ENCODE assay signal across 11 cellular contexts in the genomic region with DNA sequence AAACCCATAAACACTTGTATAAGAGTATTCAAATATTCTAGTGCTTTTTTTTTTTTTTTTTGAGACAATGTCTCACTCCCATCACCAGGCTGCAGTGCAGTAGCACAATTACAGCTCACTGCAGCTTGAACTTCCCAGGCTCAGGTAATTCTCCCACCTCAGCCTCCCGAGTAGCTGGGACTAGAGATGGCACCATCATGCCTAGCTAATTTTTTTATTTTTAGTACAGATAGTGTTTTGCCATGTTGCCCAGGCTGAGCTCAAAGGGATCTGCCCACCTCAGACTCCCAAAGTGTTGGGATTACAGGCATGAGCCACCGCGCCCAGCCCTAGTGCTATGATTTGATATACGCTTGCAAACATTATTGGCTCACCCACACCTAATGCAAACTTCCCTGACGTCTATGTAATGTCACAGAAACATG. TPM values are rescaled to one million over a fixed set of nuclear protein-coding genes. Genes with fewer than 3 reads are reported as not detected.
DNase-seq lines count a peak whose midpoint lies in the region; ATAC-seq, FAIRE-seq and TF ChIP-seq lines count a peak whose summit lies in the region.
"Had no signal": no experiment of that assay in that cellular context is flagged by ENCODE, and none has a peak within 500 bp of the region (broad histone marks: within the 10 kb centered on the region; RNA-seq: fewer than 3 reads in every experiment).

No MANE protein-coding gene starts in this region.

- intact Hi-C loops in activated CD4-positive, alpha-beta T cell treated with anti-CD3 and anti-CD28 coated beads, Interleukin-2, amount 10 ng/mL, durations not matched to agents 24 days and 14 days (cut with micrococcal nuclease) = loop anchor here (1.0 to 5.0 kb wide), 2 partner anchors 44 to 218 kb away; no protein-coding TSS in a partner anchor

- H3K4me1 ChIP-seq in foreskin keratinocyte (no peaks in the 10 kb centered on the region), small intestine (ENCODE audit: control insufficient read depth in 2 of 2, insufficient read depth in 1 of 2, low read depth in 1 of 2, low read length in 1 of 2) (peaks cover 0 to 3% of the 10 kb centered on the region in 2 donors)

- H3K36me3 Mint-ChIP-seq in activated CD4-positive, alpha-beta T cell treated with anti-CD3 and anti-CD28 coated beads, Interleukin-2, amount 10 ng/mL, durations not matched to agents 24 days and 14 days (ENCODE audit: low read depth) = peaks cover 37% of the 10 kb centered on the region
- peaks cover 0 to 15% (median 0%) of the 10 kb centered on the region in 3 donors for H3K36me3 Mint-ChIP-seq in immature natural killer cell

- H3K27ac ChIP-seq in VCaP = peak overlapping the region; percentile 34; the same call in 1 of the 2 replicates
- no peak overlapping the region for H3K27ac ChIP-seq in foreskin keratinocyte
- no peak overlapping the region for H3K27ac ChIP-seq in small intestine (ENCODE audit: low read depth in 1 of 2, low read length in 1 of 2)
- H3K27ac ChIP-seq: esophagus squamous epithelium had no signal

- H3K4me1 Mint-ChIP-seq in activated CD4-positive, alpha-beta T cell treated with anti-CD3 and anti-CD28 coated beads, Interleukin-2, amount 10 ng/mL, durations not matched to agents 24 days and 14 days = peaks cover 61% of the 10 kb centered on the region
- H3K4me1 Mint-ChIP-seq in immature natural killer cell = no peaks in the 10 kb centered on the region

- no peaks in the 10 kb centered on the region for H3K9me3 ChIP-seq in small intestine (ENCODE audit: control insufficient read depth, low read depth)
- H3K9me3 ChIP-seq: esophagus squamous epithelium had no signal

- H3K4me3 Mint-ChIP-seq in activated CD4-positive, alpha-beta T cell treated with anti-CD3 and anti-CD28 coated beads, Interleukin-2, amount 10 ng/mL, durations not matched to agents 24 days and 14 days = peak overlapping the region; percentile 43
- H3K4me3 Mint-ChIP-seq in immature natural killer cell = no peak overlapping the region
- H3K4me3 Mint-ChIP-seq: B cell; stimulated activated effector memory CD8-positive, alpha-beta T cell treated with anti-CD3 and anti-CD28 coated beads, Interleukin-12 subunit alpha, Interleukin-12 subunit beta, amount 100 ng/mL, for 72 hours had no signal

- peak; percentile 58 for ATAC-seq in foreskin keratinocyte
- ATAC-seq: stimulated activated effector memory CD8-positive, alpha-beta T cell treated with anti-CD3 and anti-CD28 coated beads, Interleukin-12 subunit alpha, Interleukin-12 subunit beta, amount 100 ng/mL, for 72 hours had no signal

- peaks cover 0 to 3% of the 10 kb centered on the region in 2 donors for H3K36me3 ChIP-seq in small intestine (ENCODE audit: control insufficient read depth in 2 of 2, insufficient read depth in 2 of 2, low read length in 2 of 2)

- H3K27me3 ChIP-seq in foreskin keratinocyte = no peaks in the 10 kb centered on the region
- H3K27me3 ChIP-seq in small intestine (ENCODE audit: control insufficient read depth in 2 of 2, insufficient read depth in 2 of 2, low read length in 2 of 2) = no peaks in the 10 kb centered on the region
- H3K27me3 ChIP-seq: esophagus squamous epithelium had no signal

- H3K27me3 Mint-ChIP-seq in activated CD4-positive, alpha-beta T cell treated with anti-CD3 and anti-CD28 coated beads, Interleukin-2, amount 10 ng/mL, durations not matched to agents 24 days and 14 days = no peaks in the 10 kb centered on the region
- peaks cover 0 to 2% (median 0%) of the 10 kb centered on the region in 3 donors for H3K27me3 Mint-ChIP-seq in immature natural killer cell (ENCODE audit: low read depth in 3 of 3)
- H3K27me3 Mint-ChIP-seq: B cell had no signal

- FAIRE-seq in small intestine (lab: Jason Lieb, UNC) = no peak

- H3K27ac Mint-ChIP-seq in activated CD4-positive, alpha-beta T cell treated with anti-CD3 and anti-CD28 coated beads, Interleukin-2, amount 10 ng/mL, durations not matched to agents 24 days and 14 days = peak overlapping the region; percentile 22
- H3K27ac Mint-ChIP-seq in immature natural killer cell = no peak overlapping the region
- H3K27ac Mint-ChIP-seq: B cell; stimulated activated effector memory CD8-positive, alpha-beta T cell treated with anti-CD3 and anti-CD28 coated beads, Interleukin-12 subunit alpha, Interleukin-12 subunit beta, amount 100 ng/mL, for 72 hours had no signal

- WGBS in small intestine, 3 donors = 46 to 53% (median 50%) methylated on average over 5 of the region's 5 CpGs

- no peaks in the 10 kb centered on the region for H3K9me3 Mint-ChIP-seq in activated CD4-positive, alpha-beta T cell treated with anti-CD3 and anti-CD28 coated beads, Interleukin-2, amount 10 ng/mL, durations not matched to agents 24 days and 14 days
- H3K9me3 Mint-ChIP-seq in immature natural killer cell = no peaks in the 10 kb centered on the region
- H3K9me3 Mint-ChIP-seq: stimulated activated effector memory CD8-positive, alpha-beta T cell treated with anti-CD3 and anti-CD28 coated beads, Interleukin-12 subunit alpha, Interleukin-12 subunit beta, amount 100 ng/mL, for 72 hours had no signal

- H3K4me3 ChIP-seq in small intestine (ENCODE audit: low read depth in 1 of 2, low read length in 2 of 2) = no peak overlapping the region
- H3K4me3 ChIP-seq: esophagus squamous epithelium had no signal

- DNase-seq in activated CD4-positive, alpha-beta T cell treated with anti-CD3 and anti-CD28 coated beads, Interleukin-2, amount 10 ng/mL, durations not matched to agents 24 days and 14 days = peak; percentile 73
- DNase-seq in activated CD4-positive, alpha-beta T cell treated with anti-CD3 and anti-CD28 coated beads for 4 hours = no peak
- DNase-seq in foreskin keratinocyte (peak in 1 of 2 donors; percentile 21), small intestine (peak; percentile 28), immature natural killer cell (no peak), EL (no peak), NCI-H510A treated with DMSO at 0.1 percent for 48 hours (lab: John Stamatoyannopoulos, UW) (no peak)
- DNase-seq: esophagus squamous epithelium had no signal

- TF ChIP-seq CTCF in VCaP (conservative IDR thresholded peaks at IDR 0.05) = peak; percentile 47
- TF ChIP-seq CTCF in foreskin keratinocyte (conservative IDR thresholded peaks at IDR 0.05) = peak; percentile 56

RNA-seq across cellular contexts. Expression of a gene that starts 11.8 kb away (rescaled TPM):
- 65.1 and 68.2 TPM in 2 replicates for total RNA-seq in activated CD4-positive, alpha-beta T cell treated with anti-CD3 and anti-CD28 coated beads, Interleukin-2, amount 10 ng/mL, durations not matched to agents 24 days and 14 days
- 78.4 and 86.4 TPM in 2 replicates for total RNA-seq in foreskin keratinocyte
- 8.3 and 9.6 TPM in 2 replicates for polyA plus RNA-seq in foreskin keratinocyte
- 10 to 100 TPM in 1 of 3 donors, 1 to 10 TPM in 2; 6.5 to 26.6 (median 6.5) TPM for polyA plus RNA-seq in small intestine
- 1 to 10 TPM; 3.2 to 8.2 (median 4.7) TPM for polyA plus RNA-seq in immature natural killer cell

Comparison
In these comparisons a context has a peak if more than half of its experiments do, and no peak if none do; other contexts are left out.
1. DNase-seq: peak in activated CD4-positive, alpha-beta T cell treated with anti-CD3 and anti-CD28 coated beads, Interleukin-2, amount 10 ng/mL, durations not matched to agents 24 days and 14 days (single experiment) and small intestine (single experiment); none in activated CD4-positive, alpha-beta T cell treated with anti-CD3 and anti-CD28 coated beads for 4 hours (0 of 2), immature natural killer cell (0 of 3), EL (single experiment) and NCI-H510A treated with DMSO at 0.1 percent for 48 hours (single experiment).